In the genomic region with DNA sequence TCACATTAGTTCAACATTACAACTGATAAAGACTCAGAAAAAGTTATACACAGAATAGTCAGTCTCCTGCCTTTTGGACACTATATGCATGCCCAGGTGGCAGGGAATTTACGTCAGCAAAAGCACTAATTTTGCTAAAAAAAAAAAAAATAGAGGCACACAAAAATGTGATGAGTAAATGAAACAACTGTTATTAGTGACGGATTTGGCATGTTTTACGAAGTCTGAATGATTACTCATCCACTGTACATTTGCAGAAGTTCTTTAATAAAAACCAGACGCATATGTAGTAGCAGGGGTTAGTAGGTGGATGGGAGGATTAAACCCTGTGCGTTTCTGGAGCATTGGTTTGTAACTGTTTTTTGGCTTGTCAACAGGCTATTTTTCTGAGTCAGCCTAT, we compare ENCODE assay signal across 19 cellular contexts.
DNase-seq lines count a peak whose midpoint lies in the region; ATAC-seq and TF ChIP-seq lines count a peak whose summit lies in the region.
"Had no signal": no experiment of that assay in that cellular context is flagged by ENCODE, and none has a peak within 500 bp of the region (broad histone marks: within the 10 kb centered on the region; RNA-seq: fewer than 3 reads in every experiment).

No MANE protein-coding gene starts in this region.

- no peak overlapping the region for H3K27ac Mint-ChIP-seq in activated CD8-positive, alpha-beta memory T cell treated with anti-CD3 and anti-CD28 coated beads, Interleukin-2, amount 10 ng/mL, durations not matched to agents 7 days and 5 days
- H3K27ac Mint-ChIP-seq: activated T-helper 1 cell treated with anti-CD3 and anti-CD28 coated beads, Interleukin-12 subunit alpha, Interleukin-12 subunit beta, Interleukin-2, Interleukin-4 antibody, amounts not matched to agents 30 ng/mL and 10 ng/mL and 1 ng/mL, durations not matched to agents 14 hours and 24 hours and 36 hours; B cell had no signal

- no peaks in the 10 kb centered on the region for H3K36me3 ChIP-seq in adipocyte (ENCODE audit: control insufficient read depth, insufficient read depth, low read length, severe bottlenecking)
- H3K36me3 ChIP-seq: thoracic aorta had no signal

- CTCF ChIA-PET in activated CD8-positive, alpha-beta memory T cell treated with anti-CD3 and anti-CD28 coated beads, Interleukin-2, amount 10 ng/mL, durations not matched to agents 7 days and 5 days (lab: Charles Lee): no interaction called here

- peaks cover 5% of the 10 kb centered on the region for H3K9me3 Mint-ChIP-seq in activated CD8-positive, alpha-beta memory T cell treated with anti-CD3 and anti-CD28 coated beads, Interleukin-2, amount 10 ng/mL, durations not matched to agents 7 days and 5 days (ENCODE audit: low read depth)

- in situ Hi-C loops in G401 (cut with HindIII; ENCODE audit: low sequenced_read_pairs): no loop called here

- DNase-seq in left ventricle myocardium superior (no peak), Right ventricle myocardium superior (no peak), adipocyte (ENCODE audit: low read depth) (peak; percentile 84), foreskin fibroblast (peak; percentile 90 to 92), NCI-H1694 (lab: John Stamatoyannopoulos, UW) (no peak), G401 (ENCODE audit: low spot score) (no peak)
- no peak for DNase-seq in activated CD8-positive, alpha-beta memory T cell treated with anti-CD3 and anti-CD28 coated beads, Interleukin-2, amount 10 ng/mL, durations not matched to agents 7 days and 5 days
- DNase-seq: DMS53, mesendoderm, NCI-H1436 treated with DMSO at 0.1 percent for 48 hours, occipital lobe, RPMI8226, T-helper 9 cell had no signal

- no peaks in the 10 kb centered on the region for H3K36me3 Mint-ChIP-seq in activated CD8-positive, alpha-beta memory T cell treated with anti-CD3 and anti-CD28 coated beads, Interleukin-2, amount 10 ng/mL, durations not matched to agents 7 days and 5 days
- H3K36me3 Mint-ChIP-seq: brain had no signal

- H3K4me3 ChIP-seq in adipocyte (ENCODE audit: low read length) (peak overlapping the region; percentile 35), foreskin fibroblast (ENCODE audit: low read depth in 1 of 2, low read length in 2 of 2) (no peak overlapping the region)
- H3K4me3 ChIP-seq: GM12878, thoracic aorta had no signal

- no peaks in the 10 kb centered on the region for H3K4me1 Mint-ChIP-seq in activated CD8-positive, alpha-beta memory T cell treated with anti-CD3 and anti-CD28 coated beads, Interleukin-2, amount 10 ng/mL, durations not matched to agents 7 days and 5 days
- H3K4me1 Mint-ChIP-seq: B cell had no signal

- no peak overlapping the region for H3K4me3 Mint-ChIP-seq in activated CD8-positive, alpha-beta memory T cell treated with anti-CD3 and anti-CD28 coated beads, Interleukin-2, amount 10 ng/mL, durations not matched to agents 7 days and 5 days
- H3K4me3 Mint-ChIP-seq: activated T-helper 1 cell treated with anti-CD3 and anti-CD28 coated beads, Interleukin-12 subunit alpha, Interleukin-12 subunit beta, Interleukin-2, Interleukin-4 antibody, amounts not matched to agents 30 ng/mL and 10 ng/mL and 1 ng/mL, durations not matched to agents 14 hours and 24 hours and 36 hours; B cell; brain had no signal

- no peak overlapping the region for H3K9ac ChIP-seq in adipocyte (ENCODE audit: low read length)

- ATAC-seq in left ventricle myocardium superior (peak; percentile 25), Right ventricle myocardium superior (ENCODE audit: poor library complexity) (no peak), GM18861 (IDR thresholded peaks at IDR 0.05; ENCODE audit: unreplicated experiment) (no peak)
- ATAC-seq in activated CD8-positive, alpha-beta memory T cell treated with anti-CD3 and anti-CD28 coated beads, Interleukin-2, amount 10 ng/mL, durations not matched to agents 7 days and 5 days: no peak
- ATAC-seq: GM12878 had no signal

- H3K9me3 ChIP-seq in adipocyte (ENCODE audit: control insufficient read depth, low read length): no peaks in the 10 kb centered on the region
- H3K9me3 ChIP-seq: thoracic aorta had no signal

- H3K27me3 ChIP-seq in adipocyte (replicated peaks; ENCODE audit: control insufficient read depth, insufficient read depth, low read length): no peaks in the 10 kb centered on the region

- H3K4me1 ChIP-seq in adipocyte (ENCODE audit: control insufficient read depth, insufficient read depth, low read length): peaks cover 18% of the 10 kb centered on the region

- intact Hi-C loops in left ventricle myocardium superior (cut with micrococcal nuclease): no loop called here
- intact Hi-C loops in Right ventricle myocardium superior (cut with DNase I): no loop called here

- no peak for TF ChIP-seq CTCF in foreskin fibroblast (IDR thresholded peaks at IDR 0.05; ENCODE audit: low read depth, low read length)

- H3K27me3 Mint-ChIP-seq in activated CD8-positive, alpha-beta memory T cell treated with anti-CD3 and anti-CD28 coated beads, Interleukin-2, amount 10 ng/mL, durations not matched to agents 7 days and 5 days: no peaks in the 10 kb centered on the region
- H3K27me3 Mint-ChIP-seq: brain had no signal

Comparison
In these comparisons a context has a peak if more than half of its experiments do, and no peak if none do; other contexts are left out.
1. DNase-seq: peak in adipocyte (single experiment) and foreskin fibroblast (2 of 2); none in left ventricle myocardium superior (single experiment), Right ventricle myocardium superior (single experiment), activated CD8-positive, alpha-beta memory T cell treated with anti-CD3 and anti-CD28 coated beads, Interleukin-2, amount 10 ng/mL, durations not matched to agents 7 days and 5 days (single experiment), NCI-H1694 (single experiment) and G401 (single experiment).